ENCODE assay signal across 1 cellular context in the genomic region with DNA sequence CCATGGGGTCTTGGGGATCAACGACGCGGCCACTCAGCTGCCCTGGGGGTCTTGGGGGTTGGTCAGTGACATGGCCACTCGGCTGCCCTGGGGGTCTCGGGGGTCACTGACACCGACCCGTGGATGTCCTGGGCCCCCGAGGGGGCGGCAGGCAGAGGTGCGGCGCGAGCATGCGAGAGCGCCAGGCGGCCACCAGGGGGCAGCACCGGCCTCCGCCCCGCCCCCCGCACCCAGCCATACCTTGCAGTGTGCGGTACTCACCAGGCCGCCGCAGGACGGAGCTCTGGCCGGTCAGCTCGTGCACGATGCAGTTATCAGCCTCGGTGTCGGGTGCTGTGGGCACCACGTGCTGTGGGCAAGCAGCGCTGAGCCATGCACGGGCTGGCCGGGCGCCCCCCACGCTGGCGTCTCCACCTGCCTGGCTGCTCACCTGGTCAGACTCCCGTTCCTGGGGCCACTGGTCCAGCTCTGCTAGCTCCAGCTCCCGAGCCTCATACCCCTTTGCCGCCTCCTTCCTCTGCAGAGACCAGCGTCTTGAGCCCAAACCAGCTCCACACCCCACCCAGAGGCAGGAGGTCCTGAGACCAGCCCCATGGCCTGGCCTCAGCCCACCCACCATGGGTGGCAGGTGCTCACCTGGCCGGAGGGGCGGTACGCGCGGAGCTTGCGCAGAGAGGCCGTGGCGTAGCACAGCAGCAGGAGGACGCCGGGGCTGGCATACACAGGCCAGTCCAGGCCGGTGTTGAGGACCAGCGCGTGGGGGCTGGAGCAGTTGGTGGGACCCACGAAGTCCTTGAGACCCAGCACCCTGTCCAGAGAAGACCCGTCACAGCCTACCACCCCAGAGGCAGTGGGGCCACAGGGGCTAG.
TF ChIP-seq lines count a peak whose summit lies in the region.

No MANE protein-coding gene starts in this region.

TF ChIP-seq in WTC11, 78 proteins besides CTCF, POLR2A, EP300 and RAD21 (continued from another document):
- TF ChIP-seq, protein P1, sequence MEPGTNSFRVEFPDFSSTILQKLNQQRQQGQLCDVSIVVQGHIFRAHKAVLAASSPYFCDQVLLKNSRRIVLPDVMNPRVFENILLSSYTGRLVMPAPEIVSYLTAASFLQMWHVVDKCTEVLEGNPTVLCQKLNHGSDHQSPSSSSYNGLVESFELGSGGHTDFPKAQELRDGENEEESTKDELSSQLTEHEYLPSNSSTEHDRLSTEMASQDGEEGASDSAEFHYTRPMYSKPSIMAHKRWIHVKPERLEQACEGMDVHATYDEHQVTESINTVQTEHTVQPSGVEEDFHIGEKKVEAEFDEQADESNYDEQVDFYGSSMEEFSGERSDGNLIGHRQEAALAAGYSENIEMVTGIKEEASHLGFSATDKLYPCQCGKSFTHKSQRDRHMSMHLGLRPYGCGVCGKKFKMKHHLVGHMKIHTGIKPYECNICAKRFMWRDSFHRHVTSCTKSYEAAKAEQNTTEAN (CRISPR knock-in tag; IDR thresholded peaks at IDR 0.05) = 0 out of 2 replicates have a peak, but pooled peaks have one; percentile 43
- TF ChIP-seq FOXK1 (CRISPR knock-in tag; IDR thresholded peaks at IDR 0.05) (peak; percentile 53; the same call in 1 of the 2 replicates), SP1 (CRISPR knock-in tag; conservative IDR thresholded peaks at IDR 0.05) (peak; percentile 84), RELA (CRISPR knock-in tag; IDR thresholded peaks at IDR 0.05; ENCODE audit: borderline replicate concordance) (no peak), ETV6 (CRISPR knock-in tag; IDR thresholded peaks at IDR 0.05) (peak; percentile 28; the same call in 1 of the 2 replicates)
- TF ChIP-seq, protein P2, sequence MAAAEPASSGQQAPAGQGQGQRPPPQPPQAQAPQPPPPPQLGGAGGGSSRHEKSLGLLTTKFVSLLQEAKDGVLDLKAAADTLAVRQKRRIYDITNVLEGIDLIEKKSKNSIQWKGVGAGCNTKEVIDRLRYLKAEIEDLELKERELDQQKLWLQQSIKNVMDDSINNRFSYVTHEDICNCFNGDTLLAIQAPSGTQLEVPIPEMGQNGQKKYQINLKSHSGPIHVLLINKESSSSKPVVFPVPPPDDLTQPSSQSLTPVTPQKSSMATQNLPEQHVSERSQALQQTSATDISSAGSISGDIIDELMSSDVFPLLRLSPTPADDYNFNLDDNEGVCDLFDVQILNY (CRISPR knock-in tag; IDR thresholded peaks at IDR 0.05) = peak; percentile 58; the same call in 1 of the 2 replicates
- TF ChIP-seq, protein P3, sequence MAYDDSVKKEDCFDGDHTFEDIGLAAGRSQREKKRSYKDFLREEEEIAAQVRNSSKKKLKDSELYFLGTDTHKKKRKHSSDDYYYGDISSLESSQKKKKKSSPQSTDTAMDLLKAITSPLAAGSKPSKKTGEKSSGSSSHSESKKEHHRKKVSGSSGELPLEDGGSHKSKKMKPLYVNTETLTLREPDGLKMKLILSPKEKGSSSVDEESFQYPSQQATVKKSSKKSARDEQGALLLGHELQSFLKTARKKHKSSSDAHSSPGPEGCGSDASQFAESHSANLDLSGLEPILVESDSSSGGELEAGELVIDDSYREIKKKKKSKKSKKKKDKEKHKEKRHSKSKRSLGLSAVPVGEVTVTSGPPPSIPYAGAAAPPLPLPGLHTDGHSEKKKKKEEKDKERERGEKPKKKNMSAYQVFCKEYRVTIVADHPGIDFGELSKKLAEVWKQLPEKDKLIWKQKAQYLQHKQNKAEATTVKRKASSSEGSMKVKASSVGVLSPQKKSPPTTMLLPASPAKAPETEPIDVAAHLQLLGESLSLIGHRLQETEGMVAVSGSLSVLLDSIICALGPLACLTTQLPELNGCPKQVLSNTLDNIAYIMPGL (CRISPR knock-in tag; IDR thresholded peaks at IDR 0.05) = peak; percentile 90; the same call in 1 of the 2 replicates
- TF ChIP-seq, protein P4, sequence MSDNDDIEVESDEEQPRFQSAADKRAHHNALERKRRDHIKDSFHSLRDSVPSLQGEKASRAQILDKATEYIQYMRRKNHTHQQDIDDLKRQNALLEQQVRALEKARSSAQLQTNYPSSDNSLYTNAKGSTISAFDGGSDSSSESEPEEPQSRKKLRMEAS (CRISPR knock-in tag; IDR thresholded peaks at IDR 0.05) = peak; percentile 91
